In genomic region chr3:23805228-23805880, GRCh38 we compare ENCODE assay signal across 8 cellular contexts. TPM values are rescaled to one million over a fixed set of nuclear protein-coding genes. Genes with fewer than 3 reads are reported as not detected.
DNase-seq lines count a peak whose midpoint lies in the region; ATAC-seq, FAIRE-seq and TF ChIP-seq lines count a peak whose summit lies in the region.

No MANE protein-coding gene starts in this region.

- no peak for FAIRE-seq in A549 (lab: Jason Lieb, UNC)

- TF ChIP-seq RAD21 in A549 (conservative IDR thresholded peaks at IDR 0.05 in 1 of 2, IDR thresholded peaks at IDR 0.05 in 1 of 2), result no peak

- TF ChIP-seq CTCF in A549 (IDR thresholded peaks at IDR 0.05) (no peak), HFF-Myc (IDR thresholded peaks at IDR 0.05; ENCODE audit: low read depth, low read length, missing control alignments) (no peak), brain (conservative IDR thresholded peaks at IDR 0.05) (no peak), mesothelial cell of epicardium (IDR thresholded peaks at IDR 0.05; ENCODE audit: unreplicated experiment) (no peak)

- H3K36me3 Mint-ChIP-seq in brain (peaks cover 9% of the 10 kb centered on the region), mesothelial cell of epicardium (peaks cover 2% of the 10 kb centered on the region)

- peaks cover 34% of the 10 kb centered on the region for H3K4me1 ChIP-seq in A549

- H3K4me3 ChIP-seq in A549 (peak overlapping the region; percentile 71), HFF-Myc (replicated peaks; ENCODE audit: low read depth, low read length) (peak overlapping the region; percentile 80)

- in situ Hi-C loops in KBM-7 (cut with MboI; ENCODE audit: low pct_unique_long_range_greater_than_20kb, low sequenced_read_pairs), result no loop called here

- no peak for TF ChIP-seq EP300 in A549 (IDR thresholded peaks at IDR 0.05)

- H3K27ac Mint-ChIP-seq in brain, result peak overlapping the region; percentile 81 to 95 (median 91)
- peak overlapping the region; percentile 55 for H3K27ac Mint-ChIP-seq in mesothelial cell of epicardium

- DNase-seq in A549 (ENCODE audit: low read depth in 1 of 2, low spot score in 1 of 2), result peak in 1 of 2 experiments; percentile 47
- DNase-seq in HFF-Myc (ENCODE audit: extremely low read depth, low read depth), result no peak
- DNase-seq in mesothelial cell of epicardium (ENCODE audit: low spot score in 2 of 2, unreplicated experiment in 2 of 2), result peak in 1 of 2 experiments; percentile 39
- DNase-seq in HuH-7.5 (ENCODE audit: low spot score), result no peak
- DNase-seq in KBM-7, result no peak
- DNase-seq in NCI-H2081 (lab: John Stamatoyannopoulos, UW), result no peak

- H3K9me3 ChIP-seq in A549, result no peaks in the 10 kb centered on the region

- H3K4me3 Mint-ChIP-seq in brain (peak overlapping the region; percentile 86 to 94 (median 90)), mesothelial cell of epicardium (peak overlapping the region; percentile 94)

- H3K4me2 ChIP-seq in A549, result peak overlapping the region; percentile 88

- H3K27me3 Mint-ChIP-seq in brain (peaks cover 19% of the 10 kb centered on the region), mesothelial cell of epicardium (ENCODE audit: low read depth) (no peaks in the 10 kb centered on the region)

- H3K9me3 Mint-ChIP-seq in brain, result no peaks in the 10 kb centered on the region
- H3K9me3 Mint-ChIP-seq in mesothelial cell of epicardium, result no peaks in the 10 kb centered on the region

- H3K27ac ChIP-seq in A549, result peak overlapping the region; percentile 97 to 98

- no peak for TF ChIP-seq POLR2A in A549 (IDR thresholded peaks at IDR 0.05; ENCODE audit: low read length)

- POLR2A ChIA-PET in A549 (lab: Yijun Ruan, JAX), result no interaction called here

- CTCF ChIA-PET in A549 (lab: Yijun Ruan, JAX), result interaction anchor here (0.7 kb wide), 1 partner anchor 14 kb away, joined by 4 read pairs; no protein-coding TSS in a partner anchor

- H3K4me1 Mint-ChIP-seq in brain (peaks cover 40% of the 10 kb centered on the region), mesothelial cell of epicardium (peaks cover 42% of the 10 kb centered on the region)

- ATAC-seq in A549 (peak; percentile 40 to 65), HG03439 (IDR thresholded peaks at IDR 0.05; ENCODE audit: unreplicated experiment) (no peak)

- WGBS in A549 (ENCODE audit: missing lambda C conversion rate), result 38% methylated on average over 10 of the region's 21 CpGs

TF ChIP-seq in A549, 52 proteins besides CTCF, POLR2A, EP300 and RAD21:
- TF ChIP-seq BHLHE40 (IDR thresholded peaks at IDR 0.05; ENCODE audit: low read depth, low read length) (peak; percentile 20; the same call in 1 of the 2 replicates), MAZ (IDR thresholded peaks at IDR 0.05; ENCODE audit: borderline replicate concordance, low read depth, low read length) (no peak)

RNA-seq across cellular contexts. Expression of gene UBE2E1, which starts 0.4 kb away (rescaled TPM):
- polyA plus RNA-seq in A549 (2011; rRNA removed) (171 and 198 TPM in 2 replicates), A549 (2017; fragmentation: RNase III; extraction: RNeasy Plus Mini Kit Qiagen cat#74134 plus additional on column Dnase treatment) (151 to 156 TPM (median 151 TPM) in 3 replicates), brain (ENCODE audit: insufficient read depth, low read depth, low replicate concordance) (53.5 TPM)
- polyA plus RNA-seq in A549 (2012; cell fraction: cytosol; rRNA removed), result 59.9 and 61.9 TPM in 2 replicates
- 22.3 and 29.9 TPM in 2 replicates for polyA plus RNA-seq in A549 (2012; cell fraction: nucleus; rRNA removed)
- 51.7 and 53.0 TPM in 2 replicates for polyA minus RNA-seq in A549 (2011; rRNA and poly(A)+ RNA removed)
- 89.9 to 93.3 TPM (median 90.4 TPM) in 3 replicates for total RNA-seq in mesothelial cell of epicardium
